In genomic region chr16:88351521-88352101, GRCh38 we compare ENCODE assay signal across 21 cellular contexts.
"Had no signal": no experiment of that assay in that cellular context is flagged by ENCODE, and none has a peak within 500 bp of the region (broad histone marks: within the 10 kb centered on the region; RNA-seq: fewer than 3 reads in every experiment).

No MANE protein-coding gene starts in this region.

- H3K9me3 Mint-ChIP-seq: activated T-cell treated with anti-CD3 and anti-CD28 coated beads, Interleukin-2, amount 50 U/mL, for 72 hours; dendritic cell treated with granulocyte-macrophage colony-stimulating factor and Interleukin-4, amounts not matched to agents 40 ng/mL and 50 ng/mL, for 4 days had no signal

- H3K4me3 ChIP-seq: gastroesophageal sphincter, pancreas, upper lobe of right lung had no signal

- H3K9me3 ChIP-seq: gastroesophageal sphincter, pancreas, upper lobe of right lung had no signal

- H3K27me3 Mint-ChIP-seq: T-helper 17 cell had no signal

- H3K4me3 Mint-ChIP-seq: activated T-cell treated with anti-CD3 and anti-CD28 coated beads, Interleukin-2, amount 50 U/mL, for 72 hours; dendritic cell treated with granulocyte-macrophage colony-stimulating factor and Interleukin-4, amounts not matched to agents 40 ng/mL and 50 ng/mL, for 4 days; T-helper 17 cell had no signal

- DNase-seq: activated CD4-positive, alpha-beta T cell treated with anti-CD3 and anti-CD28 coated beads for 1 hour; activated CD8-positive, alpha-beta memory T cell treated with anti-CD3 and anti-CD28 coated beads for 24 hours; activated effector memory CD4-positive, alpha-beta T cell treated with anti-CD3 and anti-CD28 coated beads, Interleukin-2, amount 50 U/mL, for 16 hours; activated naive CD4-positive, alpha-beta T cell treated with anti-CD3 and anti-CD28 coated beads, Interleukin-2, amount 50 U/mL, for 16 hours; activated T-cell treated with anti-CD3 and anti-CD28 coated beads, Interleukin-2, amount 50 U/mL, for 72 hours; effector CD8-positive, alpha-beta T cell; mammary epithelial cell; midbrain; stimulated activated CD4-positive, alpha-beta T cell treated with anti-CD3 and anti-CD28 coated beads, Interleukin-12 subunit alpha, Interleukin-12 subunit beta, amount 100 ng/mL, for 4 hours; stimulated activated CD4-positive, alpha-beta T cell treated with anti-CD3 and anti-CD28 coated beads, Interleukin-1b, Interleukin-23, amount 100 ng/mL, for 48 hours; stimulated activated CD8-positive, alpha-beta memory T cell treated with anti-CD3 and anti-CD28 coated beads, Interleukin-4, amount 100 ng/mL, for 48 hours; stimulated activated naive CD4-positive, alpha-beta T cell; T-helper 17 cell; upper lobe of right lung; WERI-Rb-1 had no signal

- H3K36me3 ChIP-seq: gastroesophageal sphincter, pancreas, upper lobe of right lung, WERI-Rb-1 had no signal

- H3K4me1 ChIP-seq: gastroesophageal sphincter, pancreas, upper lobe of right lung had no signal

- FAIRE-seq: astrocyte, bronchial epithelial cell, pancreas had no signal

- H3K27me3 ChIP-seq: pancreas, upper lobe of right lung had no signal

- H3K27ac Mint-ChIP-seq: activated T-cell treated with anti-CD3 and anti-CD28 coated beads, Interleukin-2, amount 50 U/mL, for 72 hours; dendritic cell treated with granulocyte-macrophage colony-stimulating factor and Interleukin-4, amounts not matched to agents 40 ng/mL and 50 ng/mL, for 4 days; T-helper 17 cell had no signal

- H3K27ac ChIP-seq: gastroesophageal sphincter, pancreas, upper lobe of right lung, WERI-Rb-1 had no signal

- ATAC-seq: activated T-cell treated with anti-CD3 and anti-CD28 coated beads, Interleukin-2, amount 50 U/mL, for 72 hours; esophagus mucosa; gastroesophageal sphincter; pancreas; T-helper 17 cell; upper lobe of right lung had no signal
